9 cellular contexts compared by ENCODE assay signal in the genomic region with DNA sequence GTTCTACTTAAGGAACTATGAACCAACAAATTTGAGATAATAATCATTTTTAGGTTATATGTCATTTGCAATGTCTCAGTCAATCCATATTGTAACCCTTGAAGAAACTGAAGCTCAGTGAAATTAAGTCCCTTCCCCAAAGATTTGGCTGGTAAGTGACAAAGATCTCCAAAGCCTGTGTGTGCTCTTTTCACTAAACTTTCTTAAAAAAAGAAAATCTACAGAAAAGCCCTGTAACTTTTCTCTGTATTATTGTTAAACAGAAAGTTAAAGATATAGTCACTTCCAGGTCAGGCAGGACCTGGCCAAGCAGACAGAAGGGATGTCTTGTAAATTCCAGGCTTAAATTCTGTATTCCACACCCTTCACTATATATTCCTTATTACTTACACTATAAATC. TPM values are rescaled to one million over a fixed set of nuclear protein-coding genes. Genes with fewer than 3 reads are reported as not detected.
DNase-seq lines count a peak whose midpoint lies in the region; ATAC-seq, FAIRE-seq and TF ChIP-seq lines count a peak whose summit lies in the region.
"Had no signal": no experiment of that assay in that cellular context is flagged by ENCODE, and none has a peak within 500 bp of the region (broad histone marks: within the 10 kb centered on the region; RNA-seq: fewer than 3 reads in every experiment).

No MANE protein-coding gene starts in this region.

- H3K27me3 ChIP-seq in K562 (ENCODE audit: control insufficient read depth in 2 of 2, insufficient read depth in 2 of 2, low read length in 2 of 2) (no peaks in the 10 kb centered on the region), upper lobe of left lung (no peaks in the 10 kb centered on the region)

- H3K79me2 ChIP-seq in K562 (ENCODE audit: control insufficient read depth, insufficient read depth, low read length) = peaks cover 29% of the 10 kb centered on the region

- H3K4me1 ChIP-seq in K562 (replicated peaks in 1 of 2; ENCODE audit: control insufficient read depth in 2 of 2, insufficient read depth in 2 of 2, low read length in 2 of 2) (peaks cover 15 to 18% of the 10 kb centered on the region in 2 experiments; a peak in 4 of 5 replicates), upper lobe of left lung (peaks cover 36 to 72% (median 43%) of the 10 kb centered on the region in 4 donors)

- peaks cover 72% of the 10 kb centered on the region for H3K4me1 Mint-ChIP-seq in activated naive CD4-positive, alpha-beta T cell treated with anti-CD3 and anti-CD28 coated beads, Interleukin-2, amount 10 ng/mL, durations not matched to agents 7 days and 5 days
- peaks cover 29% of the 10 kb centered on the region for H3K4me1 Mint-ChIP-seq in mesothelial cell of epicardium

- CTCF ChIA-PET in activated naive CD4-positive, alpha-beta T cell treated with anti-CD3 and anti-CD28 coated beads, Interleukin-2, amount 10 ng/mL, durations not matched to agents 7 days and 5 days (lab: Charles Lee) = no interaction called here
- CTCF ChIA-PET in K562 (lab: Yijun Ruan, JAX; ENCODE audit: low intra/inter-chr PET ratio) = interaction anchor here (0.5 kb wide), 1 partner anchor 21 kb away, joined by 3 read pairs; no protein-coding TSS in a partner anchor

- TF ChIP-seq CTCF in K562 (IDR thresholded peaks at IDR 0.05 in 2 of 3, conservative IDR thresholded peaks at IDR 0.05 in 1 of 3; ENCODE audit: insufficient read depth in 2 of 3, low read depth in 1 of 3, low read length in 3 of 3) = no peak
- TF ChIP-seq CTCF in mesothelial cell of epicardium (IDR thresholded peaks at IDR 0.05; ENCODE audit: unreplicated experiment) = no peak
- TF ChIP-seq CTCF in upper lobe of left lung (IDR thresholded peaks at IDR 0.05) = no peak

- DNase-seq in activated naive CD4-positive, alpha-beta T cell treated with anti-CD3 and anti-CD28 coated beads, Interleukin-2, amount 10 ng/mL, durations not matched to agents 7 days and 5 days = no peak
- no peak for DNase-seq in activated naive CD4-positive, alpha-beta T cell (lab: John Stamatoyannopoulos, UW)
- DNase-seq in K562 (ENCODE audit: extremely low read depth in 1 of 4, low spot score in 3 of 4) (no peak), mesothelial cell of epicardium (ENCODE audit: low spot score in 2 of 2, unreplicated experiment in 2 of 2) (no peak), upper lobe of left lung (no peak), head of caudate nucleus (no peak), NCI-H128 (lab: John Stamatoyannopoulos, UW; ENCODE audit: unreplicated experiment) (no peak)
- DNase-seq: NCI-H146 had no signal

- no peaks in the 10 kb centered on the region for H4K20me1 ChIP-seq in K562 (replicated peaks; ENCODE audit: control insufficient read depth, insufficient read depth, low read length)

- peak overlapping the region; percentile 87 for H3K4me3 Mint-ChIP-seq in activated naive CD4-positive, alpha-beta T cell treated with anti-CD3 and anti-CD28 coated beads, Interleukin-2, amount 10 ng/mL, durations not matched to agents 7 days and 5 days
- peak overlapping the region; percentile 80 for H3K4me3 Mint-ChIP-seq in mesothelial cell of epicardium

- H3K27ac ChIP-seq in K562 (ENCODE audit: extremely low read depth, low read depth, low read length) (no peak overlapping the region), upper lobe of left lung (peak overlapping the region; percentile 89 to 99 (median 93))

- intact Hi-C loops in K562 (cut with micrococcal nuclease) = loop anchor here (2.0 kb wide), 1 partner anchor 24 kb away; no protein-coding TSS in a partner anchor
- intact Hi-C loops in head of caudate nucleus (cut with DNase I) = loop anchor here (2.0 kb wide), 1 partner anchor 30 kb away; a partner anchor contains a TSS

- TF ChIP-seq RAD21 in K562 (CRISPR knock-in tag; conservative IDR thresholded peaks at IDR 0.05 in 1 of 2, IDR thresholded peaks at IDR 0.05 in 1 of 2) = no peak

- FAIRE-seq in K562 (lab: Jason Lieb, UNC) = no peak

- in situ Hi-C loops in K562 (cut with MboI) = no loop called here

- H3K9ac ChIP-seq in K562 (ENCODE audit: insufficient read depth in 1 of 2, low read depth in 2 of 2, low read length in 2 of 2) = peak overlapping the region in 1 of 2 experiments; percentile 70; a peak in 2 of 4 replicates

- H3K36me3 ChIP-seq in K562 (ENCODE audit: control insufficient read depth, insufficient read depth, low read length) = no peaks in the 10 kb centered on the region
- H3K36me3 ChIP-seq in upper lobe of left lung = peaks cover 0 to 11% (median 0%) of the 10 kb centered on the region in 4 donors

- H3K4me2 ChIP-seq in K562 (ENCODE audit: insufficient read depth, low read length) = peak overlapping the region; percentile 91; the same call in 1 of the 2 replicates

- H3K27me3 Mint-ChIP-seq in activated naive CD4-positive, alpha-beta T cell treated with anti-CD3 and anti-CD28 coated beads, Interleukin-2, amount 10 ng/mL, durations not matched to agents 7 days and 5 days = peaks cover 20% of the 10 kb centered on the region
- peaks cover 63% of the 10 kb centered on the region for H3K27me3 Mint-ChIP-seq in mesothelial cell of epicardium (ENCODE audit: low read depth)

- H3K4me3 ChIP-seq in K562 (peak overlapping the region; percentile 79), upper lobe of left lung (peak overlapping the region; percentile 34 to 89 (median 82))

- H3K27ac Mint-ChIP-seq in activated naive CD4-positive, alpha-beta T cell treated with anti-CD3 and anti-CD28 coated beads, Interleukin-2, amount 10 ng/mL, durations not matched to agents 7 days and 5 days = peak overlapping the region; percentile 95
- peak overlapping the region; percentile 82 for H3K27ac Mint-ChIP-seq in mesothelial cell of epicardium

- TF ChIP-seq EP300 in K562 (IDR thresholded peaks at IDR 0.05; ENCODE audit: low read length) (no peak), upper lobe of left lung (IDR thresholded peaks at IDR 0.05) (no peak)

- ATAC-seq in K562 (no peak), upper lobe of left lung (ENCODE audit: low FRiP score in 2 of 2) (no peak), GM21529 (IDR thresholded peaks at IDR 0.05; ENCODE audit: unreplicated experiment) (no peak)

- peaks cover 13% of the 10 kb centered on the region for H3K36me3 Mint-ChIP-seq in activated naive CD4-positive, alpha-beta T cell treated with anti-CD3 and anti-CD28 coated beads, Interleukin-2, amount 10 ng/mL, durations not matched to agents 7 days and 5 days
- H3K36me3 Mint-ChIP-seq in mesothelial cell of epicardium = no peaks in the 10 kb centered on the region

- H2AFZ ChIP-seq in K562 (ENCODE audit: low read depth, low read length) = no peak overlapping the region; the same call in 1 of the 2 replicates

- no peaks in the 10 kb centered on the region for H3K9me1 ChIP-seq in K562 (ENCODE audit: control insufficient read depth, insufficient read depth, low read length)

- BruUV-seq in K562 (replicated peaks; lab: Mats Ljungman, UMichigan) = no TSS peak

- TF ChIP-seq POLR2A in K562 (conservative IDR thresholded peaks at IDR 0.05) (no peak), upper lobe of left lung (IDR thresholded peaks at IDR 0.05) (no peak)

- H3K9me3 Mint-ChIP-seq in activated naive CD4-positive, alpha-beta T cell treated with anti-CD3 and anti-CD28 coated beads, Interleukin-2, amount 10 ng/mL, durations not matched to agents 7 days and 5 days = no peaks in the 10 kb centered on the region
- no peaks in the 10 kb centered on the region for H3K9me3 Mint-ChIP-seq in mesothelial cell of epicardium

- POLR2A ChIA-PET in K562 (lab: Yijun Ruan, JAX) = no interaction called here

- H3K9me3 ChIP-seq in K562 (replicated peaks; ENCODE audit: control insufficient read depth, insufficient read depth, low read depth, low read length) = no peaks in the 10 kb centered on the region
- H3K9me3 ChIP-seq in upper lobe of left lung = no peaks in the 10 kb centered on the region

RNA-seq across cellular contexts. Expression of a gene that starts 1.5 kb away (rescaled TPM):
- 5.2 and 6.2 TPM in 2 replicates for total RNA-seq in K562 (2011; cell fraction: chromatin; rRNA removed; ENCODE audit: low replicate concordance)
- 4.7 and 4.8 TPM in 2 replicates for total RNA-seq in K562 (2011; cell fraction: nucleolus; rRNA removed)
- 8.9 and 14.7 TPM in 2 replicates for total RNA-seq in K562 (2011; cell fraction: nucleoplasm; rRNA removed)
- total RNA-seq in K562 (2014; rRNA removed) = 7.4 and 10.7 TPM in 2 replicates
- 10.0 and 11.0 TPM in 2 replicates for total RNA-seq in K562 (2014; rRNA removed; fragmentation: Illumina TruSeq; extraction: Trizol)
- 11.7 and 12.9 TPM in 2 replicates for total RNA-seq in K562 (2015; rRNA removed; fragmentation: Illumina TruSeq; extraction: Trizol)
- 15.7 and 16.4 TPM in 2 replicates for total RNA-seq in K562 (2021)
- polyA plus RNA-seq in K562 (2011; rRNA removed) = 20.6 and 26.5 TPM in 2 replicates
- 23.9 and 30.3 TPM in 2 replicates for polyA plus RNA-seq in K562 (2011; cell fraction: cytosol; rRNA removed)
- polyA plus RNA-seq in K562 (2011; cell fraction: nucleus; rRNA removed) = 5.3 and 5.5 TPM in 2 replicates
- polyA plus RNA-seq in K562 (2012) = 4.7 and 8.4 TPM in 2 replicates
- 10.5 and 12.5 TPM in 2 replicates for polyA plus RNA-seq in K562 (2014; fragmentation: Illumina TruSeq; extraction: Trizol)
- polyA plus RNA-seq in K562 (2014; fragmentation: Nextera tagmentation; extraction: Ambion mirVana) = 1 to 10 TPM; 4.6 to 9.2 TPM
- 13.5 and 16.1 TPM in 2 replicates for polyA plus RNA-seq in K562 (2014; rRNA removed)
- polyA minus RNA-seq in K562 (2011; rRNA and poly(A)+ RNA removed) = 17.0 and 21.0 TPM in 2 replicates
- 11.1 and 12.0 TPM in 2 replicates for polyA minus RNA-seq in K562 (2011; cell fraction: cytosol; rRNA and poly(A)+ RNA removed)
- 1.8 and 3.0 TPM in 2 replicates for polyA minus RNA-seq in K562 (2011; cell fraction: nucleus; rRNA and poly(A)+ RNA removed)
- 26.6 to 27.6 TPM (median 27.1 TPM) in 3 replicates for total RNA-seq in mesothelial cell of epicardium
- 10 to 100 TPM in 5 of 6 donors, 1 to 10 TPM in 1; 5.2 to 35.6 (median 16.5) TPM for total RNA-seq in upper lobe of left lung

RNA-seq across cellular contexts. Expression of a gene that starts 8.0 kb away (rescaled TPM):
- 1.7 and 2.2 TPM in 2 replicates for total RNA-seq in K562 (2011; cell fraction: chromatin; rRNA removed; ENCODE audit: low replicate concordance)
- 2.3 and 3.2 TPM in 2 replicates for total RNA-seq in K562 (2011; cell fraction: nucleolus; rRNA removed)
- total RNA-seq in K562 (2011; cell fraction: nucleoplasm; rRNA removed) = 2.1 and 2.3 TPM in 2 replicates
- total RNA-seq in K562 (2014; rRNA removed) (0.41 and 0.86 TPM in 2 replicates), K562 (2014; rRNA removed; fragmentation: Illumina TruSeq; extraction: Trizol) (0.18 and 0.38 TPM in 2 replicates), K562 (2015; rRNA removed; fragmentation: Illumina TruSeq; extraction: Trizol) (0.43 and 0.45 TPM in 2 replicates), K562 (2021) (0.89 and 1.6 TPM in 2 replicates), mesothelial cell of epicardium (0.86 to 1.9 TPM (median 0.94 TPM) in 3 replicates), upper lobe of left lung (1 to 10 TPM in 2 of 6 donors, under 1 TPM in 4; 0.30 to 2.6 (median 0.73) TPM)
- polyA plus RNA-seq in K562 (2011; rRNA removed) (0.81 and 1.0 TPM in 2 replicates), K562 (2014; fragmentation: Illumina TruSeq; extraction: Trizol) (0.80 and 0.91 TPM in 2 replicates), K562 (2014; fragmentation: Nextera tagmentation; extraction: Ambion mirVana) (under 1 TPM; 0.06 to 0.07 TPM), K562 (2014; rRNA removed) (0.64 and 0.81 TPM in 2 replicates)
- polyA plus RNA-seq in K562 (2011; cell fraction: cytosol; rRNA removed) = 0.80 and 1.2 TPM in 2 replicates
- 3.0 and 4.9 TPM in 2 replicates for polyA plus RNA-seq in K562 (2011; cell fraction: nucleus; rRNA removed)
- polyA plus RNA-seq in K562 (2012) = 0.68 and 1.0 TPM in 2 replicates
- 0.49 and 0.72 TPM in 2 replicates for polyA minus RNA-seq in K562 (2011; rRNA and poly(A)+ RNA removed)
- polyA minus RNA-seq in K562 (2011; cell fraction: cytosol; rRNA and poly(A)+ RNA removed) = 0.38 and 1.2 TPM in 2 replicates
- polyA minus RNA-seq in K562 (2011; cell fraction: nucleus; rRNA and poly(A)+ RNA removed) = 1.9 and 2.0 TPM in 2 replicates

RNA-seq across cellular contexts. Expression of a gene that starts 8.1 kb away (rescaled TPM):
- total RNA-seq in K562 (2011; cell fraction: chromatin; rRNA removed; ENCODE audit: low replicate concordance) = 13.4 and 16.3 TPM in 2 replicates
- 10.0 TPM in 2 replicates for total RNA-seq in K562 (2011; cell fraction: nucleolus; rRNA removed)
- 9.5 and 10.3 TPM in 2 replicates for total RNA-seq in K562 (2011; cell fraction: nucleoplasm; rRNA removed)
- total RNA-seq in K562 (2014; rRNA removed) (28.5 and 29.6 TPM in 2 replicates), K562 (2014; rRNA removed; fragmentation: Illumina TruSeq; extraction: Trizol) (38.6 and 48.4 TPM in 2 replicates), K562 (2015; rRNA removed; fragmentation: Illumina TruSeq; extraction: Trizol) (35.2 and 38.2 TPM in 2 replicates), K562 (2021) (17.3 and 21.1 TPM in 2 replicates), mesothelial cell of epicardium (14.4 to 16.4 TPM (median 14.7 TPM) in 3 replicates), upper lobe of left lung (10 to 100 TPM; 18.7 to 25.7 (median 22.5) TPM)
- polyA plus RNA-seq in K562 (2011; rRNA removed) (31.0 and 39.4 TPM in 2 replicates), K562 (2014; fragmentation: Illumina TruSeq; extraction: Trizol) (47.6 and 47.9 TPM in 2 replicates), K562 (2014; fragmentation: Nextera tagmentation; extraction: Ambion mirVana) (10 to 100 TPM; 14.6 to 21.7 TPM), K562 (2014; rRNA removed) (36.1 and 48.4 TPM in 2 replicates)
- 20.4 and 22.2 TPM in 2 replicates for polyA plus RNA-seq in K562 (2011; cell fraction: cytosol; rRNA removed)
- 18.8 and 22.7 TPM in 2 replicates for polyA plus RNA-seq in K562 (2011; cell fraction: nucleus; rRNA removed)
- polyA plus RNA-seq in K562 (2012) = 37.6 and 38.4 TPM in 2 replicates
- 13.5 and 15.8 TPM in 2 replicates for polyA minus RNA-seq in K562 (2011; rRNA and poly(A)+ RNA removed)
- polyA minus RNA-seq in K562 (2011; cell fraction: cytosol; rRNA and poly(A)+ RNA removed) = 8.9 and 9.3 TPM in 2 replicates
- polyA minus RNA-seq in K562 (2011; cell fraction: nucleus; rRNA and poly(A)+ RNA removed) = 7.8 and 13.4 TPM in 2 replicates

RNA-seq across cellular contexts. Expression of a gene that starts 29.1 kb away (rescaled TPM):
- 63.9 and 101 TPM in 2 replicates for total RNA-seq in K562 (2011; cell fraction: chromatin; rRNA removed; ENCODE audit: low replicate concordance)
- total RNA-seq in K562 (2011; cell fraction: nucleolus; rRNA removed) = 34.0 and 44.1 TPM in 2 replicates
- 61.8 and 68.6 TPM in 2 replicates for total RNA-seq in K562 (2011; cell fraction: nucleoplasm; rRNA removed)
- total RNA-seq in K562 (2014; rRNA removed) = 235 and 257 TPM in 2 replicates
- 228 and 266 TPM in 2 replicates for total RNA-seq in K562 (2014; rRNA removed; fragmentation: Illumina TruSeq; extraction: Trizol)
- total RNA-seq in K562 (2015; rRNA removed; fragmentation: Illumina TruSeq; extraction: Trizol) = 283 and 291 TPM in 2 replicates
- 206 and 215 TPM in 2 replicates for total RNA-seq in K562 (2021)
- 152 and 225 TPM in 2 replicates for polyA plus RNA-seq in K562 (2011; rRNA removed)
- 67.1 and 160 TPM in 2 replicates for polyA plus RNA-seq in K562 (2011; cell fraction: cytosol; rRNA removed)
- 67.1 and 106 TPM in 2 replicates for polyA plus RNA-seq in K562 (2011; cell fraction: nucleus; rRNA removed)
- 172 and 328 TPM in 2 replicates for polyA plus RNA-seq in K562 (2012)
- polyA plus RNA-seq in K562 (2014; fragmentation: Illumina TruSeq; extraction: Trizol) = 240 and 324 TPM in 2 replicates
- 1,000 to 10,000 TPM in 1 of 2 experiments, 100 to 1,000 TPM in 1; 763 to 1,035 TPM for polyA plus RNA-seq in K562 (2014; fragmentation: Nextera tagmentation; extraction: Ambion mirVana)
- polyA plus RNA-seq in K562 (2014; rRNA removed) = 301 and 311 TPM in 2 replicates
- 126 and 166 TPM in 2 replicates for polyA minus RNA-seq in K562 (2011; rRNA and poly(A)+ RNA removed)
- 31.0 and 43.5 TPM in 2 replicates for polyA minus RNA-seq in K562 (2011; cell fraction: cytosol; rRNA and poly(A)+ RNA removed)
- polyA minus RNA-seq in K562 (2011; cell fraction: nucleus; rRNA and poly(A)+ RNA removed) = 26.1 and 42.1 TPM in 2 replicates
- 146 to 154 TPM (median 148 TPM) in 3 replicates for total RNA-seq in mesothelial cell of epicardium
- total RNA-seq in upper lobe of left lung = 100 to 1,000 TPM in 3 of 6 donors, 10 to 100 TPM in 3; 30.1 to 144 (median 101) TPM

RNA-seq across cellular contexts. Expression of a gene that starts 37.8 kb away (rescaled TPM):
- total RNA-seq in K562 (2011; cell fraction: chromatin; rRNA removed; ENCODE audit: low replicate concordance) = 12.2 and 19.4 TPM in 2 replicates
- 6.8 and 8.4 TPM in 2 replicates for total RNA-seq in K562 (2011; cell fraction: nucleolus; rRNA removed)
- total RNA-seq in K562 (2011; cell fraction: nucleoplasm; rRNA removed) = 14.8 and 21.1 TPM in 2 replicates
- total RNA-seq in K562 (2014; rRNA removed) = 13.2 and 18.8 TPM in 2 replicates
- 16.9 and 18.1 TPM in 2 replicates for total RNA-seq in K562 (2014; rRNA removed; fragmentation: Illumina TruSeq; extraction: Trizol)
- 18.5 and 18.6 TPM in 2 replicates for total RNA-seq in K562 (2015; rRNA removed; fragmentation: Illumina TruSeq; extraction: Trizol)
- 18.9 and 21.2 TPM in 2 replicates for total RNA-seq in K562 (2021)
- 60.0 and 60.3 TPM in 2 replicates for polyA plus RNA-seq in K562 (2011; rRNA removed)
- 22.5 and 45.5 TPM in 2 replicates for polyA plus RNA-seq in K562 (2011; cell fraction: cytosol; rRNA removed)
- 18.3 and 30.9 TPM in 2 replicates for polyA plus RNA-seq in K562 (2011; cell fraction: nucleus; rRNA removed)
- 26.1 and 28.8 TPM in 2 replicates for polyA plus RNA-seq in K562 (2012)
- polyA plus RNA-seq in K562 (2014; fragmentation: Illumina TruSeq; extraction: Trizol) = 24.6 and 26.3 TPM in 2 replicates
- 10 to 100 TPM; 42.3 to 52.7 TPM for polyA plus RNA-seq in K562 (2014; fragmentation: Nextera tagmentation; extraction: Ambion mirVana)
- polyA plus RNA-seq in K562 (2014; rRNA removed) = 21.7 and 23.4 TPM in 2 replicates
- polyA minus RNA-seq in K562 (2011; rRNA and poly(A)+ RNA removed) = 18.8 and 21.3 TPM in 2 replicates
- polyA minus RNA-seq in K562 (2011; cell fraction: cytosol; rRNA and poly(A)+ RNA removed) = 10.7 and 11.7 TPM in 2 replicates
- 5.0 and 6.7 TPM in 2 replicates for polyA minus RNA-seq in K562 (2011; cell fraction: nucleus; rRNA and poly(A)+ RNA removed)
- 26.8 to 27.2 TPM (median 26.9 TPM) in 3 replicates for total RNA-seq in mesothelial cell of epicardium
- 10 to 100 TPM; 15.2 to 29.5 (median 26.9) TPM for total RNA-seq in upper lobe of left lung
